In the genomic region with DNA sequence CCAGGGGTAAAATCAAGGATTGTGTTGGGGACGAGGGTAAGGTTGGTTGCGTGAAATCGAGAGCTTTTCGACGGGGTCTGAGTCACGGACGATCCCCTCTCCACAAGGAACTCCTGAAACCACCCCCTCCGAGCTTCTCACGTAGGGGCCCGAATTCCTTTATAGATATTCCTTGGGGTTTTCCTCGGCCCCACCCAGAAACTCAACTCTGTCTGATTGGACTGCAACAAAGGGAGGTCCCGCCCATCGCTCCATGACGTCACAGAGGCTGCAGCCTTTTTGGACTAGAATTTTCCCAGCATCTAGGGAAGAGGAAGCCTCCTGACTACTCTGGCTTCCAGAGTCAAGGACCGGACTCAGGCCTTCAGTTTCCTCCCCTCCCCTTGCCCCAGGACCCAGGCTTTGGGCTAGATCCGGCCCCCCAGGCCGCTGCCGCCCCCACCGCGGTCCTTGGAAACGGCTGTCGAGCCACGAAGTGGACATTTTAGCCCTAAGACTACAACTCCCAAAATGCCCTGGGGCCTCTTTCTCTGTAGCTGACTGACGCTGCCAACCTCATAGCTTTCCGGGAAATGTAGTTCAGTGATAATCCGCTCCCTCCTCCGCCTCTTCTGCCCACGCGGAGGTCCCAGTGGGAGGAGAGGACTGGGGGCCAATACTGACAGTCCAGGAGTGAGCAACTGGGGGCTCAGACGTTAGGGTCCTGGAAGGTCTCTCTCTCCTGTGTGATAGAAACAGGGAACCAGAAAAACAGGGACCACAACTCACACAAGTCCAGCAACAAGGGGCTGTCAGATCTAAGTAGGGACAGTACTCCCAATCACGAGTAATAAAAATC, we compare ENCODE assay signal across 8 cellular contexts. TPM values are rescaled to one million over a fixed set of nuclear protein-coding genes. Genes with fewer than 3 reads are reported as not detected.
A peak's percentile ranks its signal among the peaks of the same experiment; 100 is the strongest.
DNase-seq lines count a peak whose midpoint lies in the region; ATAC-seq and TF ChIP-seq lines count a peak whose summit lies in the region.

A gene (minus strand): TSS at position 172 of the 838 bp plus-strand sequence. CDS start 1,050 bp downstream, outside the sequence.

- TF ChIP-seq POLR2A in erythroblast (IDR thresholded peaks at IDR 0.05; ENCODE audit: low read length): peak; percentile 33

- H3K4me1 ChIP-seq in CD4-positive, alpha-beta memory T cell (ENCODE audit: insufficient read depth, low read length): peaks cover 12% of the 10 kb centered on the region
- no peaks in the 10 kb centered on the region for H3K4me1 ChIP-seq in MM.1S (ENCODE audit: low read length)

- H3K27me3 ChIP-seq in CD4-positive, alpha-beta memory T cell (ENCODE audit: insufficient read depth, low read length): peaks cover 5% of the 10 kb centered on the region
- H3K27me3 ChIP-seq in MM.1S (replicated peaks; ENCODE audit: insufficient read depth, low read length): peaks cover 75% of the 10 kb centered on the region

- peak; percentile 46 to 70 (median 55) for DNase-seq in CD4-positive, alpha-beta memory T cell
- DNase-seq in MM.1S (peak; percentile 23), erythroblast (lab: John Stamatoyannopoulos, UW) (peak; percentile 87 to 89), mesothelial cell of epicardium (ENCODE audit: low spot score in 2 of 2, unreplicated experiment in 2 of 2) (peak; percentile 73 to 86)
- peak; percentile 67 for DNase-seq in activated CD4-positive, alpha-beta memory T cell treated with anti-CD3 and anti-CD28 coated beads, Interleukin-2, amount 10 ng/mL, durations not matched to agents 7 days and 5 days
- peak; percentile 52 for DNase-seq in stimulated activated naive B cell treated with anti-CD40 and anti-IgM and Interleukin-4, amounts not matched to agents 10 μg/mL and 1 μg/mL and 100 μg/mL, for 72 hours

- ATAC-seq in stimulated activated naive B cell treated with anti-CD40 and anti-IgM and Interleukin-4, amounts not matched to agents 10 μg/mL and 1 μg/mL and 100 μg/mL, for 72 hours (replicated peaks): peak; percentile 84 to 90
- no peak for ATAC-seq in HG02759 (IDR thresholded peaks at IDR 0.05; ENCODE audit: unreplicated experiment)
- ATAC-seq in HG03108 (IDR thresholded peaks at IDR 0.05; ENCODE audit: unreplicated experiment): no peak

- H3K79me2 ChIP-seq in MM.1S (ENCODE audit: low read length): no peaks in the 10 kb centered on the region

- no peaks in the 10 kb centered on the region for H3K9me2 ChIP-seq in MM.1S (replicated peaks; ENCODE audit: insufficient read depth, low read length)

- no peak within 1 kb of the TSS for H2AFZ ChIP-seq in MM.1S (ENCODE audit: low read length)

- peaks cover 4 to 24% (median 12%) of the 10 kb centered on the region in 4 donors for H3K4me1 Mint-ChIP-seq in CD4-positive, alpha-beta memory T cell
- H3K4me1 Mint-ChIP-seq in activated CD4-positive, alpha-beta memory T cell treated with anti-CD3 and anti-CD28 coated beads, Interleukin-2, amount 10 ng/mL, durations not matched to agents 7 days and 5 days: peaks cover 18% of the 10 kb centered on the region
- H3K4me1 Mint-ChIP-seq in mesothelial cell of epicardium: peaks cover 8% of the 10 kb centered on the region
- peaks cover 12 to 13% of the 10 kb centered on the region in 2 donors for H3K4me1 Mint-ChIP-seq in stimulated activated naive B cell treated with anti-CD40 and anti-IgM and Interleukin-4, amounts not matched to agents 10 μg/mL and 1 μg/mL and 100 μg/mL, for 72 hours

- H3K9me3 ChIP-seq in CD4-positive, alpha-beta memory T cell (ENCODE audit: control insufficient read depth in 1 of 2, low read length in 2 of 2): no peaks in the 10 kb centered on the region
- no peaks in the 10 kb centered on the region for H3K9me3 ChIP-seq in MM.1S (replicated peaks; ENCODE audit: insufficient read depth, low read length)

- peak within 1 kb of the TSS in 1 of 2 donors; percentile 23 for H3K4me3 ChIP-seq in CD4-positive, alpha-beta memory T cell (ENCODE audit: low read length in 2 of 2)
- no peak within 1 kb of the TSS for H3K4me3 ChIP-seq in MM.1S (ENCODE audit: low read length)

- TF ChIP-seq CTCF in MM.1S (IDR thresholded peaks at IDR 0.05; ENCODE audit: low read length): no peak
- no peak for TF ChIP-seq CTCF in mesothelial cell of epicardium (IDR thresholded peaks at IDR 0.05; ENCODE audit: unreplicated experiment)

- no peaks in the 10 kb centered on the region for H3F3A ChIP-seq in MM.1S (ENCODE audit: insufficient read depth, low read length)

- no peaks in the 10 kb centered on the region for H3K36me3 ChIP-seq in CD4-positive, alpha-beta memory T cell (ENCODE audit: insufficient read depth, low read length)
- H3K36me3 ChIP-seq in MM.1S (replicated peaks; ENCODE audit: insufficient read depth, low read length): no peaks in the 10 kb centered on the region

- H3K9me3 Mint-ChIP-seq in CD4-positive, alpha-beta memory T cell: peaks cover 0 to 1% (median 0%) of the 10 kb centered on the region in 8 donors
- no peaks in the 10 kb centered on the region for H3K9me3 Mint-ChIP-seq in activated CD4-positive, alpha-beta memory T cell treated with anti-CD3 and anti-CD28 coated beads, Interleukin-2, amount 10 ng/mL, durations not matched to agents 7 days and 5 days
- H3K9me3 Mint-ChIP-seq in mesothelial cell of epicardium: peaks cover 5% of the 10 kb centered on the region
- peaks cover 4 to 5% of the 10 kb centered on the region in 2 donors for H3K9me3 Mint-ChIP-seq in stimulated activated naive B cell treated with anti-CD40 and anti-IgM and Interleukin-4, amounts not matched to agents 10 μg/mL and 1 μg/mL and 100 μg/mL, for 72 hours

- intact Hi-C loops in CD4-positive, alpha-beta memory T cell (cut with micrococcal nuclease): no loop called here

- CTCF ChIA-PET in CD4-positive, alpha-beta memory T cell (lab: Charles Lee; ENCODE audit: partially characterized antibody): no interaction called here
- CTCF ChIA-PET in activated CD4-positive, alpha-beta memory T cell treated with anti-CD3 and anti-CD28 coated beads, Interleukin-2, amount 10 ng/mL, durations not matched to agents 7 days and 5 days (lab: Charles Lee): interaction anchor here (1.0 kb wide), 1 partner anchor 8 kb away, joined by 3 read pairs; no protein-coding TSS in a partner anchor

- POLR2A ChIA-PET in CD4-positive, alpha-beta memory T cell (lab: Charles Lee; ENCODE audit: partially characterized antibody): interaction anchor here (1.3 kb wide), 1 partner anchor 8 kb away, joined by 3 read pairs; no protein-coding TSS in a partner anchor
- POLR2A ChIA-PET in activated CD4-positive, alpha-beta memory T cell treated with anti-CD3 and anti-CD28 coated beads, Interleukin-2, amount 10 ng/mL, durations not matched to agents 7 days and 5 days (lab: Charles Lee): interaction anchor here (1.0 kb wide), 1 partner anchor 347 kb away, joined by 3 read pairs; no protein-coding TSS in a partner anchor

- H3K27ac ChIP-seq in CD4-positive, alpha-beta memory T cell (ENCODE audit: low read depth, low read length): no peak within 1 kb of the TSS
- H3K27ac ChIP-seq in MM.1S (ENCODE audit: low read length): no peak within 1 kb of the TSS

- H3K36me3 Mint-ChIP-seq in CD4-positive, alpha-beta memory T cell: no peaks in the 10 kb centered on the region
- H3K36me3 Mint-ChIP-seq in activated CD4-positive, alpha-beta memory T cell treated with anti-CD3 and anti-CD28 coated beads, Interleukin-2, amount 10 ng/mL, durations not matched to agents 7 days and 5 days (ENCODE audit: low read depth): no peaks in the 10 kb centered on the region
- no peaks in the 10 kb centered on the region for H3K36me3 Mint-ChIP-seq in mesothelial cell of epicardium
- peaks cover 3 to 5% of the 10 kb centered on the region in 2 donors for H3K36me3 Mint-ChIP-seq in stimulated activated naive B cell treated with anti-CD40 and anti-IgM and Interleukin-4, amounts not matched to agents 10 μg/mL and 1 μg/mL and 100 μg/mL, for 72 hours

- peak within 1 kb of the TSS; percentile 54; the same call in 1 of the 2 replicates for H3K4me2 ChIP-seq in MM.1S (ENCODE audit: low read depth, low read length)

- peak within 1 kb of the TSS in 3 of 7 donors; percentile 1 to 60 (median 21) for H3K27ac Mint-ChIP-seq in CD4-positive, alpha-beta memory T cell
- no peak within 1 kb of the TSS for H3K27ac Mint-ChIP-seq in activated CD4-positive, alpha-beta memory T cell treated with anti-CD3 and anti-CD28 coated beads, Interleukin-2, amount 10 ng/mL, durations not matched to agents 7 days and 5 days
- H3K27ac Mint-ChIP-seq in mesothelial cell of epicardium: peak within 1 kb of the TSS; percentile 96
- peak within 1 kb of the TSS; percentile 65 for H3K27ac Mint-ChIP-seq in stimulated activated naive B cell treated with anti-CD40 and anti-IgM and Interleukin-4, amounts not matched to agents 10 μg/mL and 1 μg/mL and 100 μg/mL, for 72 hours

- no peak within 1 kb of the TSS for H3K9ac ChIP-seq in MM.1S (ENCODE audit: low read length)

- H3K27me3 Mint-ChIP-seq in CD4-positive, alpha-beta memory T cell: peaks cover 0 to 4% of the 10 kb centered on the region in 2 donors
- peaks cover 10% of the 10 kb centered on the region for H3K27me3 Mint-ChIP-seq in activated CD4-positive, alpha-beta memory T cell treated with anti-CD3 and anti-CD28 coated beads, Interleukin-2, amount 10 ng/mL, durations not matched to agents 7 days and 5 days
- peaks cover 4% of the 10 kb centered on the region for H3K27me3 Mint-ChIP-seq in mesothelial cell of epicardium (ENCODE audit: low read depth)
- peaks cover 38 to 50% of the 10 kb centered on the region in 2 donors for H3K27me3 Mint-ChIP-seq in stimulated activated naive B cell treated with anti-CD40 and anti-IgM and Interleukin-4, amounts not matched to agents 10 μg/mL and 1 μg/mL and 100 μg/mL, for 72 hours

- H3K4me3 Mint-ChIP-seq in CD4-positive, alpha-beta memory T cell: peak within 1 kb of the TSS in 3 of 8 donors; percentile 6 to 39 (median 35)
- no peak within 1 kb of the TSS for H3K4me3 Mint-ChIP-seq in activated CD4-positive, alpha-beta memory T cell treated with anti-CD3 and anti-CD28 coated beads, Interleukin-2, amount 10 ng/mL, durations not matched to agents 7 days and 5 days
- peak within 1 kb of the TSS; percentile 68 for H3K4me3 Mint-ChIP-seq in mesothelial cell of epicardium
- peak within 1 kb of the TSS; percentile 44 to 62 for H3K4me3 Mint-ChIP-seq in stimulated activated naive B cell treated with anti-CD40 and anti-IgM and Interleukin-4, amounts not matched to agents 10 μg/mL and 1 μg/mL and 100 μg/mL, for 72 hours

- no peaks in the 10 kb centered on the region for H4K20me1 ChIP-seq in MM.1S (ENCODE audit: insufficient read depth, low read length)

RNA-seq across cellular contexts. Expression of the gene that starts here (rescaled TPM):
- not detected for total RNA-seq in CD4-positive, alpha-beta memory T cell
- polyA plus RNA-seq in CD4-positive, alpha-beta memory T cell: not detected
- not detected for total RNA-seq in activated CD4-positive, alpha-beta memory T cell treated with anti-CD3 and anti-CD28 coated beads, Interleukin-2, amount 10 ng/mL, durations not matched to agents 7 days and 5 days
- 0.45 to 0.80 TPM (median 0.49 TPM) in 3 replicates for total RNA-seq in mesothelial cell of epicardium

Comparison
In these comparisons a context has a peak if more than half of its experiments do, and no peak if none do; other contexts are left out.
1. Peak in DNase-seq in CD4-positive, alpha-beta memory T cell; RNA of the gene not detected or under 1 TPM.
2. Peak in DNase-seq in activated CD4-positive, alpha-beta memory T cell treated with anti-CD3 and anti-CD28 coated beads, Interleukin-2, amount 10 ng/mL, durations not matched to agents 7 days and 5 days; RNA of the gene not detected or under 1 TPM.
3. Peak in DNase-seq in mesothelial cell of epicardium; RNA of the gene not detected or under 1 TPM.
4. DNase-seq: peak in every context shown above with its lines; median percentile 88 in erythroblast; 80 in mesothelial cell of epicardium; 67 in activated CD4-positive, alpha-beta memory T cell treated with anti-CD3 and anti-CD28 coated beads, Interleukin-2, amount 10 ng/mL, durations not matched to agents 7 days and 5 days; 55 in CD4-positive, alpha-beta memory T cell; 52 in stimulated activated naive B cell treated with anti-CD40 and anti-IgM and Interleukin-4, amounts not matched to agents 10 μg/mL and 1 μg/mL and 100 μg/mL, for 72 hours; 23 in MM.1S.
5. ATAC-seq: peak in stimulated activated naive B cell treated with anti-CD40 and anti-IgM and Interleukin-4, amounts not matched to agents 10 μg/mL and 1 μg/mL and 100 μg/mL, for 72 hours (2 of 2); none in HG02759 (single experiment) and HG03108 (single experiment).